9 cellular contexts compared by ENCODE assay signal in genomic region chr15:88834211-88834812, GRCh38. TPM values are rescaled to one million over a fixed set of nuclear protein-coding genes. Genes with fewer than 3 reads are reported as not detected.
A peak's percentile ranks its signal among the peaks of the same experiment; 100 is the strongest.
DNase-seq lines count a peak whose midpoint lies in the region; ATAC-seq and TF ChIP-seq lines count a peak whose summit lies in the region.
"Had no signal": no experiment of that assay in that cellular context is flagged by ENCODE, and none has a peak within 500 bp of the region (broad histone marks: within the 10 kb centered on the region; RNA-seq: fewer than 3 reads in every experiment).

No MANE protein-coding gene starts in this region.

- H3K9me3 Mint-ChIP-seq in CD4-positive, CD25-positive, alpha-beta regulatory T cell: no peaks in the 10 kb centered on the region
- H3K9me3 Mint-ChIP-seq in activated T-helper 2 cell treated with anti-CD3 and anti-CD28 coated beads, Interferon-gamma antibody, Interleukin-2, Interleukin-4, amounts not matched to agents 10 μg/mL and 5 μg/mL and 100 μg/mL, durations not matched to agents 14 hours and 24 hours and 36 hours: no peaks in the 10 kb centered on the region

- intact Hi-C loops in heart left ventricle (cut with DNase I) (loop anchor here (1.0 to 10.0 kb wide), 6 partner anchors 177 to 360 kb away; partner anchors contain the start of gene AEN (in 2 of the 10)), prostate gland (cut with DNase I) (loop anchor here (5.0 kb wide), 2 partner anchors 177 to 357 kb away; no protein-coding TSS in a partner anchor)
- intact Hi-C loops in activated T-helper 2 cell treated with anti-CD3 and anti-CD28 coated beads, Interferon-gamma antibody, Interleukin-2, Interleukin-4, amounts not matched to agents 10 μg/mL and 5 μg/mL and 100 μg/mL, durations not matched to agents 14 hours and 24 hours and 36 hours (cut with micrococcal nuclease): loop anchor here (1.0 kb wide), 1 partner anchor 210 kb away; no protein-coding TSS in a partner anchor

- no peaks in the 10 kb centered on the region for H3K27me3 ChIP-seq in CD4-positive, CD25-positive, alpha-beta regulatory T cell (ENCODE audit: control insufficient read depth, insufficient read depth, low read length)
- H3K27me3 ChIP-seq in heart left ventricle (peaks cover 0 to 3% (median 0%) of the 10 kb centered on the region in 9 donors), prostate gland (replicated peaks; ENCODE audit: insufficient read depth) (no peaks in the 10 kb centered on the region)

- peak in 2 of 3 donors; percentile 8 to 10 for DNase-seq in CD4-positive, CD25-positive, alpha-beta regulatory T cell
- DNase-seq in HuH-7.5 (ENCODE audit: low spot score) (peak; percentile 47), heart left ventricle (peak in 3 of 5 donors; percentile 23 to 56 (median 26)), prostate gland (ENCODE audit: low spot score) (no peak), OCI-M2 (lab: John Stamatoyannopoulos, UW; ENCODE audit: unreplicated experiment) (no peak), cerebellum (ENCODE audit: low spot score) (no peak)
- DNase-seq in activated effector memory CD4-positive, alpha-beta T cell treated with Interleukin-2 at 50 U/mL for 16 hours: peak; percentile 2
- no peak for DNase-seq in activated T-helper 2 cell treated with anti-CD3 and anti-CD28 coated beads, Interferon-gamma antibody, Interleukin-2, Interleukin-4, amounts not matched to agents 10 μg/mL and 5 μg/mL and 100 μg/mL, durations not matched to agents 14 hours and 24 hours and 36 hours (ENCODE audit: low spot score)

- H3K27ac ChIP-seq in CD4-positive, CD25-positive, alpha-beta regulatory T cell (ENCODE audit: insufficient read depth, low read length, poor library complexity, severe bottlenecking): no peak overlapping the region
- H3K27ac ChIP-seq in heart left ventricle (peak overlapping the region in 1 of 12 donors; percentile 34), prostate gland (no peak overlapping the region)

- H3K4me1 Mint-ChIP-seq in CD4-positive, CD25-positive, alpha-beta regulatory T cell: peaks cover 0 to 8% (median 2%) of the 10 kb centered on the region in 4 donors
- no peaks in the 10 kb centered on the region for H3K4me1 Mint-ChIP-seq in activated T-helper 2 cell treated with anti-CD3 and anti-CD28 coated beads, Interferon-gamma antibody, Interleukin-2, Interleukin-4, amounts not matched to agents 10 μg/mL and 5 μg/mL and 100 μg/mL, durations not matched to agents 14 hours and 24 hours and 36 hours (ENCODE audit: low read depth)

- no peak overlapping the region for H3K4me3 ChIP-seq in CD4-positive, CD25-positive, alpha-beta regulatory T cell (ENCODE audit: low read depth, low read length)
- H3K4me3 ChIP-seq in heart left ventricle: no peak overlapping the region
- no peak overlapping the region for H3K4me3 ChIP-seq in prostate gland

- TF ChIP-seq POLR2A in heart left ventricle (IDR thresholded peaks at IDR 0.05) (no peak), prostate gland (IDR thresholded peaks at IDR 0.05) (no peak)

- ATAC-seq in CD4-positive, CD25-positive, alpha-beta regulatory T cell (ENCODE audit: low read depth in 2 of 2): peak in 1 of 2 donors; percentile 28
- peak in 3 of 4 donors; percentile 44 to 75 (median 75) for ATAC-seq in heart left ventricle

- H3K9me3 ChIP-seq in CD4-positive, CD25-positive, alpha-beta regulatory T cell (ENCODE audit: control insufficient read depth in 2 of 2, low read length in 2 of 2): no peaks in the 10 kb centered on the region
- H3K9me3 ChIP-seq in heart left ventricle (no peaks in the 10 kb centered on the region), prostate gland (no peaks in the 10 kb centered on the region)

- H3K36me3 Mint-ChIP-seq in CD4-positive, CD25-positive, alpha-beta regulatory T cell: no peaks in the 10 kb centered on the region
- H3K36me3 Mint-ChIP-seq in activated T-helper 2 cell treated with anti-CD3 and anti-CD28 coated beads, Interferon-gamma antibody, Interleukin-2, Interleukin-4, amounts not matched to agents 10 μg/mL and 5 μg/mL and 100 μg/mL, durations not matched to agents 14 hours and 24 hours and 36 hours (ENCODE audit: low read depth): no peaks in the 10 kb centered on the region

- no peaks in the 10 kb centered on the region for H3K36me3 ChIP-seq in CD4-positive, CD25-positive, alpha-beta regulatory T cell (ENCODE audit: control insufficient read depth, insufficient read depth, low read length)
- H3K36me3 ChIP-seq in heart left ventricle (no peaks in the 10 kb centered on the region), prostate gland (no peaks in the 10 kb centered on the region)

- no peaks in the 10 kb centered on the region for H3K27me3 Mint-ChIP-seq in CD4-positive, CD25-positive, alpha-beta regulatory T cell
- no peaks in the 10 kb centered on the region for H3K27me3 Mint-ChIP-seq in activated T-helper 2 cell treated with anti-CD3 and anti-CD28 coated beads, Interferon-gamma antibody, Interleukin-2, Interleukin-4, amounts not matched to agents 10 μg/mL and 5 μg/mL and 100 μg/mL, durations not matched to agents 14 hours and 24 hours and 36 hours (ENCODE audit: low read depth)

- WGBS in heart left ventricle, 4 donors: 37 to 56% (median 48%) methylated on average over 10 to 14 of the region's 14 CpGs
- WGBS in prostate gland: 50% methylated on average over 14 of the region's 14 CpGs

- H3K27ac Mint-ChIP-seq in CD4-positive, CD25-positive, alpha-beta regulatory T cell: peak overlapping the region in 1 of 3 donors; percentile 31
- no peak overlapping the region for H3K27ac Mint-ChIP-seq in activated T-helper 2 cell treated with anti-CD3 and anti-CD28 coated beads, Interferon-gamma antibody, Interleukin-2, Interleukin-4, amounts not matched to agents 10 μg/mL and 5 μg/mL and 100 μg/mL, durations not matched to agents 14 hours and 24 hours and 36 hours

- H3K4me1 ChIP-seq in CD4-positive, CD25-positive, alpha-beta regulatory T cell (ENCODE audit: control insufficient read depth, insufficient read depth, low read length, poor library complexity, severe bottlenecking): no peaks in the 10 kb centered on the region
- H3K4me1 ChIP-seq in heart left ventricle: peaks cover 0 to 8% (median 0%) of the 10 kb centered on the region in 12 donors
- H3K4me1 ChIP-seq in prostate gland (replicated peaks): no peaks in the 10 kb centered on the region

- TF ChIP-seq CTCF in heart left ventricle (IDR thresholded peaks at IDR 0.05): peak; percentile 39 to 76 (median 61)
- TF ChIP-seq CTCF in prostate gland (IDR thresholded peaks at IDR 0.05): peak in 3 of 4 experiments; percentile 15 to 48 (median 46)

- H3K4me3 Mint-ChIP-seq in CD4-positive, CD25-positive, alpha-beta regulatory T cell: no peak overlapping the region
- H3K4me3 Mint-ChIP-seq in activated T-helper 2 cell treated with anti-CD3 and anti-CD28 coated beads, Interferon-gamma antibody, Interleukin-2, Interleukin-4, amounts not matched to agents 10 μg/mL and 5 μg/mL and 100 μg/mL, durations not matched to agents 14 hours and 24 hours and 36 hours (ENCODE audit: low read depth): no peak overlapping the region

RNA-seq across cellular contexts. Expression of gene ACAN, which starts 31.1 kb away (rescaled TPM):
- total RNA-seq in CD4-positive, CD25-positive, alpha-beta regulatory T cell: not detected
- polyA plus RNA-seq in CD4-positive, CD25-positive, alpha-beta regulatory T cell: under 1 TPM in 2 of 4 donors, not detected in 2; 0.06 to 0.32 TPM
- total RNA-seq in heart left ventricle (1 to 10 TPM in 1 of 9 donors, under 1 TPM in 7, not detected in 1; 0.02 to 1.2 (median 0.17) TPM), prostate gland (1 to 10 TPM in 1 of 2 donors, under 1 TPM in 1; 0.14 to 4.7 TPM), cerebellum (0.45 TPM)
- polyA plus RNA-seq in heart left ventricle: under 1 TPM; 0.08 to 0.30 TPM
- not detected in 2 replicates for total RNA-seq in activated T-helper 2 cell treated with anti-CD3 and anti-CD28 coated beads, Interferon-gamma antibody, Interleukin-2, Interleukin-4, amounts not matched to agents 10 μg/mL and 5 μg/mL and 100 μg/mL, durations not matched to agents 14 hours and 24 hours and 36 hours
- total RNA-seq: subcutaneous adipose tissue had no signal

Comparison
In these comparisons a context has a peak if more than half of its experiments do, and no peak if none do; other contexts are left out.
1. DNase-seq: peak in CD4-positive, CD25-positive, alpha-beta regulatory T cell (2 of 3), HuH-7.5 (single experiment), activated effector memory CD4-positive, alpha-beta T cell treated with Interleukin-2 at 50 U/mL for 16 hours (single experiment) and heart left ventricle (3 of 5); none in prostate gland (single experiment), OCI-M2 (single experiment), activated T-helper 2 cell treated with anti-CD3 and anti-CD28 coated beads, Interferon-gamma antibody, Interleukin-2, Interleukin-4, amounts not matched to agents 10 μg/mL and 5 μg/mL and 100 μg/mL, durations not matched to agents 14 hours and 24 hours and 36 hours (single experiment) and cerebellum (single experiment).